In the genomic region with DNA sequence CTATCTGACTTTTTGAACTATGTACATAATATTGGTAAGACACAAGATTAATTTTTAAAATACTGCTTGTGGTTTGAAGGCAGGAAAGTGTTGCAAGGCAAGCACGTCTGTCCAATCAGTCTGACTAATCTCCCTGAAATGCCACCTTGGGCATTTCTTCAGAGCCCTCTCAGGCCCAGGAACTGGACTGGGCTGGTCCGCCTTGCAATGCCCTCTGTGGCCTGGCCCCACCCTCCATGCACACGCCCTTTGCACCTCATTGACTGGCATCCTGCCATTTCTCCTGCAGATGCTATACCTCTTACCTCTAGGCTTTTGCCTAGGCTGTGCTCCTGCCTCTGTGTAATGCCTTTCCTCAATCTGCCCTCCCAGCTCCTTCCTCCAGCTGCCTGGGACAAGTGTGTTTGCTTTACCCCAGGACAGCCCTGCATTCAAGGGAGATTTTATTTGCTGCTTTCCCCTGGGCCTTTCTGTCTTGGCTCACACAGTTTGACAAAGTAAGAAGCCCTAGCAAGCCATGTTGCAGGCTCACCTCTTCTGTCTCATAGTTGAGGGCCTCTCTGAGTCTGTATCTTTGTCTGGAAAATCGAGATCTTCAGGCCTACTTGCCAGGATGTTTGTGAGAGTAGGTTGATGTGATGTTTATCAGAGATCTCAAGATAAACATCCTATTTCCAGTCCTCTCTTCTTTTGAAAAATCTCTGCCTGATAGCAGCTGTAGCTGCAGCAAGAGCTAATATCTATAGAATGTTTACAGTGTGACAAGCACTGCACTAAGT, we compare ENCODE assay signal across 9 cellular contexts.
DNase-seq lines count a peak whose midpoint lies in the region; ATAC-seq, FAIRE-seq and TF ChIP-seq lines count a peak whose summit lies in the region.
"Had no signal": no experiment of that assay in that cellular context is flagged by ENCODE, and none has a peak within 500 bp of the region (broad histone marks: within the 10 kb centered on the region; RNA-seq: fewer than 3 reads in every experiment).

No MANE protein-coding gene starts in this region.

- intact Hi-C loops in lower lobe of right lung (cut with DNase I) = no loop called here

- H3K9me3 ChIP-seq in astrocyte (ENCODE audit: insufficient read depth, low read depth, low read length) (no peaks in the 10 kb centered on the region), lower lobe of right lung (no peaks in the 10 kb centered on the region)

- H3K27me3 ChIP-seq in astrocyte (ENCODE audit: insufficient read depth, low read length) (no peaks in the 10 kb centered on the region), lower lobe of right lung (ENCODE audit: low read depth) (no peaks in the 10 kb centered on the region)

- ATAC-seq in lower lobe of right lung (peak; percentile 95 to 97), GM21360 (IDR thresholded peaks at IDR 0.05; ENCODE audit: unreplicated experiment) (no peak)
- ATAC-seq: GM12878 had no signal

- H3K4me3 ChIP-seq in astrocyte (ENCODE audit: insufficient read depth, low read depth, low read length) (no peak overlapping the region), lower lobe of right lung (no peak overlapping the region), coronary artery (no peak overlapping the region)
- H3K4me3 ChIP-seq: GM12878 had no signal

- H2AFZ ChIP-seq in astrocyte (ENCODE audit: low read depth, low read length) = no peak overlapping the region

- peak; percentile 59 to 72 for DNase-seq in AML-193 (lab: John Stamatoyannopoulos, UW)
- peak; percentile 22 for DNase-seq in NCI-H1092 (lab: John Stamatoyannopoulos, UW)
- DNase-seq in astrocyte (ENCODE audit: low read depth) = peak; percentile 83
- peak; percentile 85 for DNase-seq in lower lobe of right lung
- DNase-seq in activated T-cell treated with anti-CD3 and anti-CD28 coated beads, Interleukin-2, amount 50 U/mL, for 48 hours = no peak
- DNase-seq in coronary artery (ENCODE audit: low spot score) = no peak
- no peak for DNase-seq in DMS114 treated with DMSO at 0.1 percent for 48 hours (lab: John Stamatoyannopoulos, UW; ENCODE audit: unreplicated experiment)

- H3K4me1 ChIP-seq in astrocyte (ENCODE audit: insufficient read depth, low read length) (peaks cover 22% of the 10 kb centered on the region), lower lobe of right lung (peaks cover 19% of the 10 kb centered on the region)

- H3K9ac ChIP-seq in astrocyte (ENCODE audit: low read length) = no peak overlapping the region

- H3K4me2 ChIP-seq in astrocyte (ENCODE audit: low read length) = peak overlapping the region; percentile 16

- H3K9me3 Mint-ChIP-seq in astrocyte (ENCODE audit: unreplicated experiment) = no peaks in the 10 kb centered on the region

- H3K4me3 Mint-ChIP-seq in astrocyte (ENCODE audit: unreplicated experiment) = no peak overlapping the region

- TF ChIP-seq CTCF in astrocyte (IDR thresholded peaks at IDR 0.05; ENCODE audit: insufficient read depth, low read depth, low read length) (no peak), lower lobe of right lung (IDR thresholded peaks at IDR 0.05) (no peak), coronary artery (IDR thresholded peaks at IDR 0.05) (no peak)

- H3K79me2 ChIP-seq in astrocyte (ENCODE audit: insufficient read depth, low read length) = no peaks in the 10 kb centered on the region

- peak overlapping the region; percentile 55 for H3K27ac Mint-ChIP-seq in astrocyte (ENCODE audit: unreplicated experiment)

- peaks cover 31% of the 10 kb centered on the region for H3K4me1 Mint-ChIP-seq in astrocyte (ENCODE audit: low read depth, unreplicated experiment)

- H3K36me3 ChIP-seq in astrocyte (ENCODE audit: insufficient read depth, low read length) (no peaks in the 10 kb centered on the region), lower lobe of right lung (no peaks in the 10 kb centered on the region)

- H4K20me1 ChIP-seq in astrocyte (ENCODE audit: insufficient read depth, low read length) = no peaks in the 10 kb centered on the region

- no peak for FAIRE-seq in astrocyte (lab: Jason Lieb, UNC)
- FAIRE-seq: GM12878 had no signal

- peaks cover 4% of the 10 kb centered on the region for H3K27me3 Mint-ChIP-seq in astrocyte (ENCODE audit: low read depth, unreplicated experiment)

- H3K27ac ChIP-seq in astrocyte (ENCODE audit: low read depth, low read length) (no peak overlapping the region), lower lobe of right lung (peak overlapping the region; percentile 63), coronary artery (no peak overlapping the region)

- H3K36me3 Mint-ChIP-seq in astrocyte (ENCODE audit: low read depth, unreplicated experiment) = no peaks in the 10 kb centered on the region

Comparison
In these comparisons a context has a peak if more than half of its experiments do, and no peak if none do; other contexts are left out.
1. DNase-seq: peak in AML-193 (2 of 2), NCI-H1092 (single experiment), astrocyte (single experiment) and lower lobe of right lung (single experiment); none in activated T-cell treated with anti-CD3 and anti-CD28 coated beads, Interleukin-2, amount 50 U/mL, for 48 hours (0 of 2), coronary artery (single experiment) and DMS114 treated with DMSO at 0.1 percent for 48 hours (single experiment).